In the genomic region with DNA sequence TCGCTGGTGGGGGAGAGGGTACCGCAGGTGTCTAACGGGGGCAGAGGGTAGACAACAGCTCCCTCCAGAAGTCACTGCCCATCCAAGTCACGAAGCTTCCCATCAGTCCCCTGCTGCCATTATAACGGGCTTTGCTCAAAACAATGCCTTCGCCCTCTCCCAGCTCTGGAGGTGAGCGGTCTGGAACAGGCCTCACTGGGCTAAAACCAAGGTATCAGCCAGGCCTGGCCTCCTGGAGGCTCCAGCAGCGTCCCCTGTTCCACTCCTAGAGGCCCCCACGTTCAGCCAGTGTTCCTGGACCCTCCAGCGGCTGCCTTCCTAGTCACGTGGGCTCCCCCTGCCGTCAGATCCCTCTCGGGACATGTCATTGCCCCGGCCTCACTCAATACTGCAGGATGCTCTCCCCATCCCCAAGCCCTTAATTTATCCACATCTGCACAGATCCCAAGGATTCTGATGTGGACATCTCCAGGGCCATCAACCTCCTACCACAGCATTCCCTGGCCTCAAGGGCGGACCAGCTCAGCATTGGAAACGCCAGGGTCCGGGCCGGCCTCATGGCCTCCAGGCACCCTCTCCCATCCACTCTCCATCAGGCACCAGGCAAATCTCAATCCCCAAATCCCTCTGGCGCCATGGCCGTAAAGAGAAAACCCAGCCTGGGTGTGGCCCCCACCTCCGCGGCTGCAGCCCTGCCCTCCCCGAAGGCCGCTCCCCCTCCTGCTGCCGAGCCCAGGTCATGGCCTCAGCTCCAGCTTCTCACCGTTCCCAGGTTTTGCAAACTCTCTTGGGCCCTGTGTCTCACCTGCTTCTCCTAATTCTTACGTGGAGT, we compare ENCODE assay signal across 11 cellular contexts.
DNase-seq lines count a peak whose midpoint lies in the region; ATAC-seq and TF ChIP-seq lines count a peak whose summit lies in the region.
"Had no signal": no experiment of that assay in that cellular context is flagged by ENCODE, and none has a peak within 500 bp of the region (broad histone marks: within the 10 kb centered on the region; RNA-seq: fewer than 3 reads in every experiment).

No MANE protein-coding gene starts in this region.

- H3K27me3 ChIP-seq in skeletal muscle satellite cell (ENCODE audit: control insufficient read depth, insufficient read depth, low read length) (peaks cover 41% of the 10 kb centered on the region), MG63 (no peaks in the 10 kb centered on the region)

- POLR2A ChIA-PET in OCI-LY7 (lab: Charles Lee): no interaction called here

- H3K4me2 ChIP-seq in OCI-LY7 (ENCODE audit: low read length): no peak overlapping the region
- H3K4me2 ChIP-seq in skeletal muscle satellite cell (ENCODE audit: low read length): peak overlapping the region; percentile 58

- CTCF ChIA-PET in OCI-LY7 (lab: Charles Lee; ENCODE audit: unreplicated experiment): no interaction called here

- no peak overlapping the region for H2AFZ ChIP-seq in OCI-LY7 (ENCODE audit: low read length)

- in situ Hi-C loops in GM13976 (cut with MboI; ENCODE audit: low sequenced_read_pairs, unreplicated experiment): no loop called here

- H3K4me1 ChIP-seq in OCI-LY7 (ENCODE audit: insufficient read depth, low read length, poor library complexity, severe bottlenecking): no peaks in the 10 kb centered on the region
- peaks cover 50% of the 10 kb centered on the region for H3K4me1 ChIP-seq in skeletal muscle satellite cell (ENCODE audit: control insufficient read depth, insufficient read depth, low read length)

- no peaks in the 10 kb centered on the region for H3K9me2 ChIP-seq in OCI-LY7 (ENCODE audit: insufficient read depth, low read length)

- no peaks in the 10 kb centered on the region for H4K20me1 ChIP-seq in OCI-LY7 (ENCODE audit: insufficient read depth, low read length)

- H3K27ac ChIP-seq in OCI-LY7 (ENCODE audit: low read depth, low read length, poor library complexity, severe bottlenecking): no peak overlapping the region
- H3K27ac ChIP-seq: epithelial cell of prostate had no signal

- BruUV-seq in OCI-LY7 (replicated peaks; lab: Mats Ljungman, UMichigan): no TSS peak

- H3K9ac ChIP-seq in skeletal muscle satellite cell (ENCODE audit: low read depth, low read length): no peak overlapping the region

- ATAC-seq in GM19467 (IDR thresholded peaks at IDR 0.05; ENCODE audit: unreplicated experiment): no peak
- ATAC-seq in HG03571 (IDR thresholded peaks at IDR 0.05; ENCODE audit: unreplicated experiment): no peak

- H3K9me3 ChIP-seq in OCI-LY7 (ENCODE audit: low read length): no peaks in the 10 kb centered on the region
- no peaks in the 10 kb centered on the region for H3K9me3 ChIP-seq in skeletal muscle satellite cell (replicated peaks; ENCODE audit: low read length)
- H3K9me3 ChIP-seq in MG63: no peaks in the 10 kb centered on the region

- intact Hi-C loops in OCI-LY7 (cut with micrococcal nuclease; ENCODE audit: unreplicated experiment): no loop called here

- TF ChIP-seq CTCF in GM13976 (IDR thresholded peaks at IDR 0.05; ENCODE audit: borderline replicate concordance, control extremely low read depth, extremely low read depth, insufficient read depth, missing control alignments): no peak
- 0 out of 2 replicates have a peak, but pooled peaks have one; percentile 26 for TF ChIP-seq CTCF in OCI-LY7 (conservative IDR thresholded peaks at IDR 0.05; ENCODE audit: low read length)
- peak; percentile 5 for TF ChIP-seq CTCF in fibroblast of pulmonary artery (IDR thresholded peaks at IDR 0.05; ENCODE audit: low read length, missing control alignments)

- H3K36me3 ChIP-seq in OCI-LY7 (ENCODE audit: insufficient read depth, low read length) (no peaks in the 10 kb centered on the region), skeletal muscle satellite cell (ENCODE audit: insufficient read depth, low read length) (no peaks in the 10 kb centered on the region), MG63 (no peaks in the 10 kb centered on the region)

- H3K4me3 ChIP-seq in OCI-LY7 (ENCODE audit: low read depth, low read length, poor library complexity, severe bottlenecking): no peak overlapping the region
- H3K4me3 ChIP-seq in fibroblast of pulmonary artery (replicated peaks; ENCODE audit: low read depth, low read length): no peak overlapping the region
- H3K4me3 ChIP-seq in skeletal muscle satellite cell (ENCODE audit: low read length): peak overlapping the region; percentile 4
- H3K4me3 ChIP-seq in MG63: no peak overlapping the region

- DNase-seq in GM13976 (ENCODE audit: low spot score) (peak; percentile 35), OCI-LY7 (ENCODE audit: low spot score) (no peak), fibroblast of pulmonary artery (ENCODE audit: low read depth) (no peak), MG63 (no peak), cerebellar cortex (ENCODE audit: low spot score) (no peak)
- DNase-seq: activated CD4-positive, alpha-beta T cell treated with anti-CD3 and anti-CD28 coated beads, Interleukin-2, amount 50 U/mL, for 4 hours; NCI-H510A treated with DMSO at 0.1 percent for 48 hours had no signal

- H3K79me2 ChIP-seq in OCI-LY7 (ENCODE audit: insufficient read depth, low read depth, low read length): no peaks in the 10 kb centered on the region
